Comparison of ENCODE assay signal across 11 cellular contexts in genomic region chr22:42520663-42521546, GRCh38. TPM values are rescaled to one million over a fixed set of nuclear protein-coding genes. Genes with fewer than 3 reads are reported as not detected.
DNase-seq lines count a peak whose midpoint lies in the region; ATAC-seq and TF ChIP-seq lines count a peak whose summit lies in the region.
"Had no signal": no experiment of that assay in that cellular context is flagged by ENCODE, and none has a peak within 500 bp of the region (broad histone marks: within the 10 kb centered on the region; RNA-seq: fewer than 3 reads in every experiment).

No MANE protein-coding gene starts in this region.

- TF ChIP-seq CTCF in GM23338 (conservative IDR thresholded peaks at IDR 0.05; ENCODE audit: low read depth in 2 of 2) (no peak), RWPE1 (conservative IDR thresholded peaks at IDR 0.05; ENCODE audit: low read depth) (no peak), progenitor cell of endocrine pancreas (IDR thresholded peaks at IDR 0.05; ENCODE audit: unreplicated experiment) (no peak), colonic mucosa (IDR thresholded peaks at IDR 0.05) (no peak)

- no peak overlapping the region for H3K4me2 ChIP-seq in GM23338

- DNase-seq in GM23338 (ENCODE audit: low spot score) (no peak), RWPE1 (ENCODE audit: low spot score) (no peak), fibroblast of peridontal ligament (ENCODE audit: extremely low read depth) (peak; percentile 8), progenitor cell of endocrine pancreas (ENCODE audit: low spot score, unreplicated experiment) (no peak), SKM-1 treated with dmso at 0.1 percent for 144 hours (lab: John Stamatoyannopoulos, UW; ENCODE audit: unreplicated experiment) (no peak), GOT3 (lab: John Stamatoyannopoulos, UW) (no peak), colonic mucosa (no peak)
- DNase-seq: central memory CD4-positive, alpha-beta T cell; right cardiac atrium had no signal

- intact Hi-C loops in colonic mucosa (cut with DNase I) = no loop called here

- H3K9me2 ChIP-seq in GM23338 (ENCODE audit: insufficient read depth) = no peaks in the 10 kb centered on the region

- H3K4me3 Mint-ChIP-seq in GM23338 (no peak overlapping the region; the same call in 2 of the 3 replicates), progenitor cell of endocrine pancreas (ENCODE audit: low read depth) (peak overlapping the region; percentile 98)

- peaks cover 20% of the 10 kb centered on the region for H3K27me3 Mint-ChIP-seq in GM23338 (ENCODE audit: insufficient read depth, low read depth, poor library complexity)
- no peaks in the 10 kb centered on the region for H3K27me3 Mint-ChIP-seq in progenitor cell of endocrine pancreas

- peaks cover 8% of the 10 kb centered on the region for H4K20me1 ChIP-seq in GM23338 (replicated peaks; ENCODE audit: insufficient read depth)

- H3K4me1 ChIP-seq in GM23338 (ENCODE audit: insufficient read depth) (peaks cover 11% of the 10 kb centered on the region), colonic mucosa (no peaks in the 10 kb centered on the region)

- H3K36me3 ChIP-seq in GM23338 (ENCODE audit: insufficient read depth) (peaks cover 7% of the 10 kb centered on the region; the same call in 1 of the 2 replicates), colonic mucosa (no peaks in the 10 kb centered on the region)

- H2AFZ ChIP-seq in GM23338 = peak overlapping the region; percentile 100; the same call in 1 of the 2 replicates

- H3K27ac Mint-ChIP-seq in GM23338 (no peak overlapping the region), progenitor cell of endocrine pancreas (no peak overlapping the region)

- H3K4me3 ChIP-seq in GM23338 (no peak overlapping the region), colonic mucosa (no peak overlapping the region)

- H3K9me3 ChIP-seq in colonic mucosa = no peaks in the 10 kb centered on the region
- H3K9me3 ChIP-seq: MG63, suprapubic skin had no signal

- H3K9me3 Mint-ChIP-seq in GM23338 (peaks cover 7% of the 10 kb centered on the region; the same call in 2 of the 3 replicates), progenitor cell of endocrine pancreas (ENCODE audit: low read depth) (no peaks in the 10 kb centered on the region)

- POLR2A ChIA-PET in RWPE1 (lab: Yijun Ruan, JAX; ENCODE audit: low non-redundant PET) = interaction anchor here (0.6 kb wide), 1 partner anchor 176 kb away, joined by 5 read pairs; no protein-coding TSS in a partner anchor

- peaks cover 19% of the 10 kb centered on the region for H3K36me3 Mint-ChIP-seq in GM23338 (ENCODE audit: low read depth)
- H3K36me3 Mint-ChIP-seq in progenitor cell of endocrine pancreas (ENCODE audit: insufficient read depth) = peaks cover under 1% of the 10 kb centered on the region

- peaks cover 11% of the 10 kb centered on the region for H3K4me1 Mint-ChIP-seq in GM23338
- H3K4me1 Mint-ChIP-seq in progenitor cell of endocrine pancreas (ENCODE audit: low read depth) = peaks cover 8% of the 10 kb centered on the region

- CTCF ChIA-PET in RWPE1 (lab: Yijun Ruan, JAX) = no interaction called here

- H3K27me3 ChIP-seq in GM23338 (ENCODE audit: insufficient read depth) = no peaks in the 10 kb centered on the region
- no peaks in the 10 kb centered on the region for H3K27me3 ChIP-seq in colonic mucosa
- H3K27me3 ChIP-seq: MG63, suprapubic skin had no signal

- peaks cover 21% of the 10 kb centered on the region for H3F3A ChIP-seq in GM23338 (replicated peaks; ENCODE audit: low read depth)

- H3K9ac ChIP-seq in colonic mucosa (ENCODE audit: low read depth in 2 of 2, low read length in 2 of 2) = peak overlapping the region in 1 of 2 donors; percentile 35

- H3K79me2 ChIP-seq in GM23338 (replicated peaks; ENCODE audit: insufficient read depth) = peaks cover 22% of the 10 kb centered on the region

- H3K27ac ChIP-seq in GM23338 (ENCODE audit: low read depth) (no peak overlapping the region), RWPE1 (peak overlapping the region; percentile 64; the same call in 1 of the 2 replicates), colonic mucosa (no peak overlapping the region)
- H3K27ac ChIP-seq: suprapubic skin had no signal

- no peak for ATAC-seq in GM23338

TF ChIP-seq in GM23338, 12 proteins besides CTCF, POLR2A, EP300 and RAD21 (continues in another document):
- TF ChIP-seq EZH2 (IDR thresholded peaks at IDR 0.05; ENCODE audit: low read depth, unreplicated experiment) = no peak
- no peak for TF ChIP-seq NANOG (IDR thresholded peaks at IDR 0.05; ENCODE audit: borderline replicate concordance)
- no peak for TF ChIP-seq REST (IDR thresholded peaks at IDR 0.05; ENCODE audit: unreplicated experiment)
- no peak for TF ChIP-seq JUNB (IDR thresholded peaks at IDR 0.05; ENCODE audit: unreplicated experiment)
- TF ChIP-seq ZNF114 (CRISPR knock-in tag; IDR thresholded peaks at IDR 0.05) = no peak
- no peak for TF ChIP-seq EZH2phosphoT487 (IDR thresholded peaks at IDR 0.05; ENCODE audit: unreplicated experiment)
- no peak for TF ChIP-seq STAT1 (IDR thresholded peaks at IDR 0.05; ENCODE audit: unreplicated experiment)
- no peak for TF ChIP-seq ETS1 (IDR thresholded peaks at IDR 0.05)
- no peak for TF ChIP-seq CREB1 (CRISPR knock-in tag; IDR thresholded peaks at IDR 0.05; ENCODE audit: low read depth)

RNA-seq across cellular contexts. Expression of gene RRP7A, which starts 1.3 kb away (rescaled TPM):
- total RNA-seq in GM23338 (2014; rRNA removed; shearing (Covaris generic)) = 51.9 and 59.2 TPM in 2 replicates
- 48.1 and 48.9 TPM in 2 replicates for polyA plus RNA-seq in GM23338 (2016; fragmentation: Nextera tagmentation; extraction: Ambion mirVana)
- total RNA-seq in progenitor cell of endocrine pancreas = 58.3 and 59.1 TPM in 2 replicates
- total RNA-seq in colonic mucosa = 10 to 100 TPM; 28.6 to 79.4 TPM

RNA-seq across cellular contexts. Expression of gene SERHL2, which starts 32.9 kb away (rescaled TPM):
- 1.5 and 1.7 TPM in 2 replicates for total RNA-seq in GM23338 (2014; rRNA removed; shearing (Covaris generic))
- 2.1 TPM in 2 replicates for polyA plus RNA-seq in GM23338 (2016; fragmentation: Nextera tagmentation; extraction: Ambion mirVana)
- total RNA-seq in progenitor cell of endocrine pancreas (0.69 and 1.0 TPM in 2 replicates), colonic mucosa (1 to 10 TPM; 1.1 to 1.7 TPM)
